8 cellular contexts compared by ENCODE assay signal in the genomic region with DNA sequence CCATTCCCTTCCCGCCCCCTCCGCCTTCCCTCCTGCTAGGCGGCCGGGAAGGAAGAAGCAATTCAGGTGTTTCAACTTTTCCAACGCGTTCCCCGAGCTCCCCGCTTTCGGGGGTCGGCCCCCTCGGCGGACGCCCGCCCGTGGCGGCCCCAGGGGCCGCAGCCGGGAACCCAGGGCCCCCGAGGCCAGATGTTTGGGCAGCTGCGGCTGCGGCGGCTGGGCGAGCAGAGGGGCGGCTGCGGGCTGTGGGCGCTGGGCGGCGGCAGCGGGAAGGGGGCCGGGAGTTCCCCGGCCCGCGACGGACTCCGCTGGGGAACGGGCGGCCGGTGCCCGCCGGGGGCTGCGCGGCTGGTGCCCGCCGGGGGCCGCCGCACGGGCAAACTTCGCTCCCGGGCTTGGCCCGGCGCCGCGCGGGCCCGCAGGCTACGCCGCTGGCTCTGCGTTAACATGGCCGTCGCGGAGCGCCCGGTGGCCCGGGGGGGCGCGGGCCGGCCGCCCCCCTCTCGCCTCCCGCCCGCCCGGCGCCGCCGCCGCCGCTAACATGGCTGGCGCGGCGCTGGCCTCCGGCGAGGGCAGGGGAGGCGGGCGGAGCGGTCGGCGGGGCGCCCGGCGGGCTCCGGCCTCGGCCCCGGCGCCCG. TPM values are rescaled to one million over a fixed set of nuclear protein-coding genes. Genes with fewer than 3 reads are reported as not detected.
DNase-seq lines count a peak whose midpoint lies in the region; ATAC-seq lines count a peak whose summit lies in the region.

No MANE protein-coding gene starts in this region.

- H3K4me3 ChIP-seq in SK-N-MC (peak overlapping the region; percentile 77), iPS-18a (ENCODE audit: low read length) (peak overlapping the region; percentile 50), urinary bladder (ENCODE audit: low read depth, low read length) (peak overlapping the region; percentile 80)

- H3K9me3 ChIP-seq in SK-N-MC (ENCODE audit: low read depth, low read length): no peaks in the 10 kb centered on the region
- H3K9me3 ChIP-seq in iPS-18a (ENCODE audit: control insufficient read depth, low read depth, low read length): peaks cover 4% of the 10 kb centered on the region

- peak; percentile 15 for ATAC-seq in HG02763 (IDR thresholded peaks at IDR 0.05; ENCODE audit: unreplicated experiment)

- WGBS in urinary bladder: under 1% methylated on average over 85 of the region's 95 CpGs

- DNase-seq in activated CD4-positive, alpha-beta T cell treated with anti-CD3 and anti-CD28 coated beads for 48 hours: peak; percentile 3
- no peak for DNase-seq in activated CD4-positive, alpha-beta T cell treated with anti-CD3 and anti-CD28 coated beads for 1 hour
- no peak for DNase-seq in SK-N-MC (ENCODE audit: low read depth, low spot score)
- DNase-seq in activated CD4-positive, CD25-positive, alpha-beta regulatory T cell treated with anti-CD3 and anti-CD28 coated beads, Interleukin-2, amount 50 U/mL, for 72 hours: no peak
- DNase-seq in activated CD4-positive, CD25-positive, alpha-beta regulatory T cell (lab: John Stamatoyannopoulos, UW): no peak

- H3K36me3 ChIP-seq in SK-N-MC (ENCODE audit: insufficient read depth, low read length) (peaks cover 26% of the 10 kb centered on the region), iPS-18a (ENCODE audit: control insufficient read depth, low read depth, low read length) (peaks cover 21% of the 10 kb centered on the region), urinary bladder (ENCODE audit: insufficient read depth) (no peaks in the 10 kb centered on the region)

- peaks cover 7% of the 10 kb centered on the region for H3K27me3 ChIP-seq in iPS-18a (ENCODE audit: control insufficient read depth, insufficient read depth, low read length)

- peak overlapping the region; percentile 70; the same call in 1 of the 2 replicates for H3K27ac ChIP-seq in SK-N-MC
- no peak overlapping the region for H3K27ac ChIP-seq in iPS-18a (ENCODE audit: low read length)
- H3K27ac ChIP-seq in urinary bladder (ENCODE audit: low read depth): no peak overlapping the region

- H3K9ac ChIP-seq in SK-N-MC (ENCODE audit: insufficient read length): peak overlapping the region; percentile 84
- peak overlapping the region; percentile 73 for H3K9ac ChIP-seq in iPS-18a (ENCODE audit: low read length)

- no peaks in the 10 kb centered on the region for H3K4me1 ChIP-seq in iPS-18a (ENCODE audit: control insufficient read depth, low read depth, low read length)
- H3K4me1 ChIP-seq in urinary bladder (ENCODE audit: insufficient read depth): no peaks in the 10 kb centered on the region

RNA-seq across cellular contexts. Expression of gene HMGB3, which starts 0.5 kb away (rescaled TPM):
- total RNA-seq in urinary bladder: 12.3 TPM
- 9.9 TPM for polyA plus RNA-seq in urinary bladder
